ENCODE assay signal across 20 cellular contexts in the genomic region with DNA sequence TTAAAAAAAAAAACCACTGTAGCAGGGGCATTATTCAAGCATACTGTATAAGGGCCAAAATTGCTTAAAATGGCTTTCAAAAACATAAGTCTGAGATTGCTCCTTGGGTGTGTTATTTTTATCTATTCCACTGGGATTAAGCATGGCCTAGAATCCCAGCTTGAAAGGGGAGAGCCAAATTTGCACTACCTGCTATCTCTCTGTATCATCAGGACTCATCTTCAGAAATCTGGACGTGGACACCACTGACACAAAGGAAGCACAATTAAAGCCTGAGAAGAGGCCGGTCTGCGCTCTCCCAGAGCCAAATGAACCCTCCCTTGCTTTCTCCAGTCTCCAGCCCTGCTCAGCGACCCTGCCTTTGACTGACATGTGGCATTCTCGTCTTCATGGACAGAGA.
DNase-seq lines count a peak whose midpoint lies in the region; ATAC-seq and TF ChIP-seq lines count a peak whose summit lies in the region.
"Had no signal": no experiment of that assay in that cellular context is flagged by ENCODE, and none has a peak within 500 bp of the region (broad histone marks: within the 10 kb centered on the region; RNA-seq: fewer than 3 reads in every experiment).

No MANE protein-coding gene starts in this region.

- DNase-seq in left ventricle myocardium inferior: no peak
- DNase-seq in left cardiac atrium: no peak
- peak; percentile 50 for DNase-seq in cerebellum (ENCODE audit: low spot score)
- no peak for DNase-seq in osteoblast (ENCODE audit: insufficient read length, low spot score, missing footprints)
- DNase-seq in middle frontal gyrus (ENCODE audit: extremely low spot score, low spot score): no peak
- no peak for DNase-seq in NCI-H1105 treated with DMSO at 0.1 percent for 48 hours (lab: John Stamatoyannopoulos, UW)
- DNase-seq in activated CD4-positive, alpha-beta T cell treated with anti-CD3 and anti-CD28 coated beads, Interleukin-2, amount 50 U/mL, for 1 hour: no peak
- DNase-seq: 8988T, DMS53, KG1, NCI-H1105, NCI-H2081, NCI-H2171, NCI-H524 treated with DMSO at 0.1 percent for 48 hours, NCI-H82, Peyer's patch had no signal

- no peak overlapping the region for H3K4me3 ChIP-seq in left ventricle myocardium inferior
- no peak overlapping the region for H3K4me3 ChIP-seq in osteoblast (ENCODE audit: insufficient read depth, low read length)
- H3K4me3 ChIP-seq: GM23338, HAP-1, Peyer's patch, SJSA1 had no signal

- H3K4me2 ChIP-seq in osteoblast (ENCODE audit: insufficient read depth, low read length): peak overlapping the region; percentile 24
- H3K4me2 ChIP-seq: GM23338 had no signal

- TF ChIP-seq CTCF in left ventricle myocardium inferior (IDR thresholded peaks at IDR 0.05; ENCODE audit: borderline replicate concordance) (no peak), osteoblast (IDR thresholded peaks at IDR 0.05; ENCODE audit: extremely low read depth, low read depth, low read length) (no peak)

- H3K9me3 ChIP-seq in left ventricle myocardium inferior (replicated peaks): no peaks in the 10 kb centered on the region
- no peaks in the 10 kb centered on the region for H3K9me3 ChIP-seq in osteoblast (ENCODE audit: low read depth, low read length)
- H3K9me3 ChIP-seq: HAP-1, Peyer's patch, SJSA1 had no signal

- H3K4me1 ChIP-seq in left ventricle myocardium inferior (peaks cover 33% of the 10 kb centered on the region), osteoblast (ENCODE audit: insufficient read depth, low read length) (peaks cover 20% of the 10 kb centered on the region)

- no peaks in the 10 kb centered on the region for H3K36me3 ChIP-seq in left ventricle myocardium inferior
- H3K36me3 ChIP-seq in osteoblast (ENCODE audit: insufficient read depth, low read length): no peaks in the 10 kb centered on the region
- H3K36me3 ChIP-seq: HAP-1, Peyer's patch, SJSA1 had no signal

- H3K27ac ChIP-seq in left ventricle myocardium inferior (replicated peaks) (peak overlapping the region; percentile 31), osteoblast (ENCODE audit: low read depth, low read length) (peak overlapping the region; percentile 12)
- H3K27ac ChIP-seq: Peyer's patch, SJSA1 had no signal

- no peak overlapping the region for H2AFZ ChIP-seq in osteoblast (ENCODE audit: low read length)
- H2AFZ ChIP-seq: GM23338 had no signal

- H3K79me2 ChIP-seq in osteoblast (ENCODE audit: insufficient read depth, low read length): peaks cover 14% of the 10 kb centered on the region

- ATAC-seq in left cardiac atrium (no peak), GM21447 (IDR thresholded peaks at IDR 0.05; ENCODE audit: unreplicated experiment) (no peak)
- ATAC-seq: GM23338 had no signal

- H3K27me3 ChIP-seq in left ventricle myocardium inferior (ENCODE audit: low read depth) (no peaks in the 10 kb centered on the region), osteoblast (ENCODE audit: insufficient read depth, low read length) (no peaks in the 10 kb centered on the region)
- H3K27me3 ChIP-seq: Peyer's patch, SJSA1 had no signal

- H4K20me1 ChIP-seq in osteoblast (ENCODE audit: insufficient read depth, low read length): no peaks in the 10 kb centered on the region

- intact Hi-C loops in left ventricle myocardium inferior (cut with micrococcal nuclease) (no loop called here), left cardiac atrium (cut with DNase I) (no loop called here)
